ENCODE assay signal across 9 cellular contexts in the genomic region with DNA sequence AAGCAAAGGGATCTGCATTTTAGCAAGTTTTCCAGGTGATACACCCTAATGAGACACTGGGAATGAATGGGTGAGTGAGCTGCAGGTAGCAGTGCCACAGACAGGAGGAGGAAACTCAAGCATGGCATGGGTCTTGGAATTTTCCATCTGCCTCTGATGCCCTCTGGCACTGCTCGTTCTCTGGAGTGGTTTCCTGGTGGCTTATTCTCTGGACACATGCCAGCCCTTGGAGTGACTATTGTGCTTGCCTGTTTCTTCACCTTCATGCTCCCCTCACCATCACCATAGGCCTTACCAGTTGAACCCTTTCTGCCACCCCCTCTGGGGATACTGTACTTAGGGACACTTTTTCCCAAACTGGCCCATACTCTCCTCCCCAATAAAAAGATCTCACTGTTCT. TPM values are rescaled to one million over a fixed set of nuclear protein-coding genes. Genes with fewer than 3 reads are reported as not detected.
DNase-seq lines count a peak whose midpoint lies in the region; ATAC-seq and TF ChIP-seq lines count a peak whose summit lies in the region.
"Had no signal": no experiment of that assay in that cellular context is flagged by ENCODE, and none has a peak within 500 bp of the region (broad histone marks: within the 10 kb centered on the region; RNA-seq: fewer than 3 reads in every experiment).

No MANE protein-coding gene starts in this region.

- peaks cover 39% of the 10 kb centered on the region for H3K4me1 Mint-ChIP-seq in CD4-positive, alpha-beta T cell (ENCODE audit: low read depth)
- H3K4me1 Mint-ChIP-seq in MCF 10A (ENCODE audit: insufficient read depth, unreplicated experiment) = peaks cover 24% of the 10 kb centered on the region
- peaks cover 27 to 66% (median 43%) of the 10 kb centered on the region in 3 donors for H3K4me1 Mint-ChIP-seq in naive B cell

- peak overlapping the region in 1 of 2 experiments; percentile 98; a peak in 1 of 4 replicates for H4K8ac ChIP-seq in IMR-90 (ENCODE audit: low read depth in 2 of 2, low read length in 2 of 2)

- H4K20me1 ChIP-seq in IMR-90 (ENCODE audit: insufficient read depth, low read length) = peaks cover 4% of the 10 kb centered on the region; the same call in 1 of the 2 replicates

- H3K14ac ChIP-seq in IMR-90 (replicated peaks; ENCODE audit: low read depth, low read length) = no peak overlapping the region

- TF ChIP-seq RAD21 in IMR-90 (IDR thresholded peaks at IDR 0.05; ENCODE audit: low read length) = no peak

- H3K4me2 ChIP-seq in IMR-90 (ENCODE audit: low read depth, low read length) = peak overlapping the region; percentile 83

- 57% methylated on average over 1 of the region's 1 CpG; no CpG with 5 or more reads in 1 of the 2 experiments for WGBS in IMR-90 (ENCODE audit: extremely low coverage in 2 of 2, insufficient read length in 1 of 2), 2 experiments

- no peak overlapping the region for H3K9ac ChIP-seq in IMR-90 (ENCODE audit: low read depth, low read length)

- H2BK15ac ChIP-seq in IMR-90 (ENCODE audit: low read depth, low read length) = no peak overlapping the region

- no peak overlapping the region for H4K91ac ChIP-seq in IMR-90 (ENCODE audit: insufficient read depth, low read depth, low read length)

- H2BK120ac ChIP-seq in IMR-90 (ENCODE audit: low read depth, low read length) = no peak overlapping the region

- peaks cover 20% of the 10 kb centered on the region for H3K9me1 ChIP-seq in IMR-90 (ENCODE audit: insufficient read depth, low read length)

- peaks cover 30 to 67% of the 10 kb centered on the region in 2 experiments for H3K79me1 ChIP-seq in IMR-90 (ENCODE audit: low read depth in 1 of 2, low read length in 2 of 2)

- H3K27ac Mint-ChIP-seq in CD4-positive, alpha-beta T cell = peak overlapping the region; percentile 96
- H3K27ac Mint-ChIP-seq in MCF 10A (ENCODE audit: low read depth, unreplicated experiment) (no peak overlapping the region), naive B cell (peak overlapping the region in 5 of 6 donors; percentile 36 to 94 (median 65))

- H2BK20ac ChIP-seq in IMR-90 (ENCODE audit: low read depth, low read length) = no peak overlapping the region

- H3K56ac ChIP-seq in IMR-90 (ENCODE audit: extremely low read depth, insufficient read depth, low read length) = no peak overlapping the region

- no peaks in the 10 kb centered on the region for H3K9me3 ChIP-seq in CD4-positive, alpha-beta T cell (ENCODE audit: control insufficient read depth, low read length)
- H3K9me3 ChIP-seq in IMR-90 (ENCODE audit: control insufficient read depth, insufficient read depth, low read length) = no peaks in the 10 kb centered on the region
- H3K9me3 ChIP-seq: right atrium auricular region had no signal

- no peak overlapping the region for H3K23ac ChIP-seq in IMR-90 (ENCODE audit: low read depth, low read length)

- dilution Hi-C loops in IMR-90 (cut with HindIII; ENCODE audit: low sequenced_read_pairs, unreplicated experiment) = no loop called here

- H3K4me3 ChIP-seq in IMR-90 (ENCODE audit: insufficient read depth, low read depth, low read length) = no peak overlapping the region

- H3K27me3 Mint-ChIP-seq in CD4-positive, alpha-beta T cell = no peaks in the 10 kb centered on the region
- H3K27me3 Mint-ChIP-seq in MCF 10A (ENCODE audit: insufficient read depth, unreplicated experiment) (no peaks in the 10 kb centered on the region), naive B cell (no peaks in the 10 kb centered on the region)

- no peak overlapping the region for H2BK5ac ChIP-seq in IMR-90 (ENCODE audit: low read depth, low read length, poor library complexity, severe bottlenecking)

- peak overlapping the region; percentile 42; the same call in 1 of the 2 replicates for H2AK5ac ChIP-seq in IMR-90 (ENCODE audit: low read depth, low read length)

- peaks cover 52% of the 10 kb centered on the region for H3K36me3 Mint-ChIP-seq in CD4-positive, alpha-beta T cell (ENCODE audit: low read depth)
- H3K36me3 Mint-ChIP-seq in MCF 10A (ENCODE audit: insufficient read depth, unreplicated experiment) (peaks cover 19% of the 10 kb centered on the region), naive B cell (no peaks in the 10 kb centered on the region)

- no peak overlapping the region for H3K18ac ChIP-seq in IMR-90 (ENCODE audit: low read depth, low read length)

- intact Hi-C loops in CD4-positive, alpha-beta T cell (cut with DNase I, micrococcal nuclease) = loop anchor here in 1 of 2 experiments (2.0 kb wide), 1 partner anchor 27 kb away; a partner anchor contains a TSS
- intact Hi-C loops in IMR-90 (cut with micrococcal nuclease) (no loop called here), MCF 10A (cut with micrococcal nuclease) (no loop called here)

- no peaks in the 10 kb centered on the region for H3K9me3 Mint-ChIP-seq in CD4-positive, alpha-beta T cell
- H3K9me3 Mint-ChIP-seq in MCF 10A (ENCODE audit: unreplicated experiment) (no peaks in the 10 kb centered on the region), naive B cell (no peaks in the 10 kb centered on the region)

- TF ChIP-seq POLR2A in IMR-90 (IDR thresholded peaks at IDR 0.05; ENCODE audit: low read depth, low read length) = no peak

- H3K4me3 Mint-ChIP-seq in CD4-positive, alpha-beta T cell = peak overlapping the region; percentile 90
- H3K4me3 Mint-ChIP-seq in MCF 10A (ENCODE audit: unreplicated experiment) (peak overlapping the region; percentile 94), naive B cell (peak overlapping the region; percentile 70 to 97 (median 92))

- DNase-seq in CD4-positive, alpha-beta T cell = no peak
- DNase-seq in IMR-90 (no peak), MCF 10A (ENCODE audit: unreplicated experiment) (peak; percentile 85), naive B cell (no peak), OCI-M1 (lab: John Stamatoyannopoulos, UW) (no peak), NCI-H748 (lab: John Stamatoyannopoulos, UW; ENCODE audit: unreplicated experiment) (no peak), DMS153 treated with DMSO at 0.1 percent for 48 hours (lab: John Stamatoyannopoulos, UW; ENCODE audit: unreplicated experiment) (no peak)

- H4K5ac ChIP-seq in IMR-90 (ENCODE audit: low read depth, low read length) = no peak overlapping the region

- CTCF ChIA-PET in CD4-positive, alpha-beta T cell (lab: Charles Lee) = no interaction called here
- CTCF ChIA-PET in IMR-90 (lab: Yijun Ruan, JAX) (no interaction called here), MCF 10A (lab: Yijun Ruan, JAX) (interaction anchor here (0.6 to 1.3 kb wide), 5 partner anchors 16 to 446 kb away, joined by 3 to 5 read pairs (median 4); no protein-coding TSS in a partner anchor)

- H3K27ac ChIP-seq in CD4-positive, alpha-beta T cell (ENCODE audit: low read depth, low read length) = no peak overlapping the region
- no peak overlapping the region for H3K27ac ChIP-seq in IMR-90 (ENCODE audit: insufficient read depth, low read length)

- H2AFZ ChIP-seq in IMR-90 (replicated peaks; ENCODE audit: low read length, poor library complexity) = no peak overlapping the region

- no TSS peak for BruUV-seq in IMR-90 (replicated peaks; lab: Mats Ljungman, UMichigan)
- no TSS peak for BruUV-seq in MCF 10A (replicated peaks; lab: Mats Ljungman, UMichigan)

- H3K4me1 ChIP-seq in IMR-90 (ENCODE audit: control insufficient read depth, insufficient read depth, low read length) = peaks cover 19% of the 10 kb centered on the region

- H3K36me3 ChIP-seq in IMR-90 (ENCODE audit: control insufficient read depth, insufficient read depth, low read length) = peaks cover 30% of the 10 kb centered on the region

- TF ChIP-seq CTCF in CD4-positive, alpha-beta T cell (IDR thresholded peaks at IDR 0.05) = no peak
- TF ChIP-seq CTCF in IMR-90 (conservative IDR thresholded peaks at IDR 0.05; ENCODE audit: low read depth, low read length) = no peak
- TF ChIP-seq CTCF in MCF 10A (IDR thresholded peaks at IDR 0.05; ENCODE audit: unreplicated experiment) = no peak

- peak overlapping the region; percentile 6 for H2AK9ac ChIP-seq in IMR-90 (replicated peaks; ENCODE audit: low read depth, low read length, poor library complexity)

- in situ Hi-C loops in IMR-90 (cut with MboI; ENCODE audit: low sequenced_read_pairs) = no loop called here

- POLR2A ChIA-PET in CD4-positive, alpha-beta T cell (lab: Charles Lee) = interaction anchor here (1.7 kb wide), 1 partner anchor 9 kb away, joined by 9 read pairs; no protein-coding TSS in a partner anchor
- POLR2A ChIA-PET in IMR-90 (lab: Charles Lee; ENCODE audit: unreplicated experiment) (no interaction called here), MCF 10A (lab: Yijun Ruan, JAX) (interaction anchor here (0.6 to 2.5 kb wide), 13 partner anchors 9 to 881 kb away, joined by 3 to 22 read pairs (median 4); a partner anchor contains a TSS)

- H3K4ac ChIP-seq in IMR-90 (ENCODE audit: low read depth, low read length) = no peak overlapping the region

- H3K27me3 ChIP-seq in CD4-positive, alpha-beta T cell (ENCODE audit: control insufficient read depth, insufficient read depth, low read length) = no peaks in the 10 kb centered on the region
- no peaks in the 10 kb centered on the region for H3K27me3 ChIP-seq in IMR-90 (ENCODE audit: control insufficient read depth, insufficient read depth, low read length)
- H3K27me3 ChIP-seq: right atrium auricular region had no signal

- no peak for ATAC-seq in CD4-positive, alpha-beta T cell (ENCODE audit: poor library complexity)
- ATAC-seq in IMR-90 (ENCODE audit: low read depth) (no peak), naive B cell (ENCODE audit: low read depth in 2 of 2) (no peak), HG02759 (IDR thresholded peaks at IDR 0.05; ENCODE audit: unreplicated experiment) (no peak)

RNA-seq across cellular contexts. Expression of a gene that starts 1.6 kb away (rescaled TPM):
- total RNA-seq in CD4-positive, alpha-beta T cell = 10 to 100 TPM; 37.8 to 40.7 TPM
- 9.7 and 10.6 TPM in 2 replicates for total RNA-seq in IMR-90 (2012; rRNA removed)
- 44.0 and 46.6 TPM in 2 replicates for polyA plus RNA-seq in IMR-90 (2012; rRNA removed)
- polyA plus RNA-seq in IMR-90 (2012; cell fraction: cytosol; rRNA removed) = 32.3 and 40.6 TPM in 2 replicates
- 76.9 and 130 TPM in 2 replicates for polyA plus RNA-seq in IMR-90 (2012; cell fraction: nucleus; rRNA removed; ENCODE audit: low replicate concordance)
- 82.6 and 89.2 TPM in 2 replicates for total RNA-seq in MCF 10A (2022)
- polyA plus RNA-seq in naive B cell (ENCODE audit: low read depth in 6 of 6) = 100 to 1,000 TPM in 1 of 6 donors, 10 to 100 TPM in 5; 40.6 to 104 (median 55.5) TPM

RNA-seq across cellular contexts. Expression of a gene that starts 3.4 kb away (rescaled TPM):
- 10 to 100 TPM; 29.2 to 32.1 TPM for total RNA-seq in CD4-positive, alpha-beta T cell
- total RNA-seq in IMR-90 (2012; rRNA removed) (37.5 and 37.8 TPM in 2 replicates), MCF 10A (2022) (37.3 and 39.6 TPM in 2 replicates)
- polyA plus RNA-seq in IMR-90 (2012; rRNA removed) (45.5 and 45.6 TPM in 2 replicates), naive B cell (ENCODE audit: low read depth in 6 of 6) (10 to 100 TPM; 26.7 to 48.2 (median 32.9) TPM)
- polyA plus RNA-seq in IMR-90 (2012; cell fraction: cytosol; rRNA removed) = 17.2 and 19.2 TPM in 2 replicates
- 115 and 123 TPM in 2 replicates for polyA plus RNA-seq in IMR-90 (2012; cell fraction: nucleus; rRNA removed; ENCODE audit: low replicate concordance)

RNA-seq across cellular contexts. Expression of a gene that starts 10.8 kb away (rescaled TPM):
- under 1 TPM; 0.80 to 0.81 TPM for total RNA-seq in CD4-positive, alpha-beta T cell
- total RNA-seq in IMR-90 (2012; rRNA removed) (0.56 and 0.72 TPM in 2 replicates), MCF 10A (2022) (13.0 and 18.1 TPM in 2 replicates)
- polyA plus RNA-seq in IMR-90 (2012; rRNA removed) (1.4 and 2.9 TPM in 2 replicates), naive B cell (ENCODE audit: low read depth in 6 of 6) (1 to 10 TPM in 2 of 6 donors, under 1 TPM in 3, not detected in 1; 0.55 to 1.6 (median 0.90) TPM)
- 1.4 and 2.6 TPM in 2 replicates for polyA plus RNA-seq in IMR-90 (2012; cell fraction: cytosol; rRNA removed)
- polyA plus RNA-seq in IMR-90 (2012; cell fraction: nucleus; rRNA removed; ENCODE audit: low replicate concordance) = 1.5 and 3.3 TPM in 2 replicates

RNA-seq across cellular contexts. Expression of a gene that starts 14.0 kb away (rescaled TPM):
- total RNA-seq in CD4-positive, alpha-beta T cell = 1 to 10 TPM; 2.6 to 3.4 TPM
- total RNA-seq in IMR-90 (2012; rRNA removed) (5.6 and 8.9 TPM in 2 replicates), MCF 10A (2022) (10.3 and 12.0 TPM in 2 replicates)
- polyA plus RNA-seq in IMR-90 (2012; rRNA removed) (9.8 and 11.1 TPM in 2 replicates), naive B cell (ENCODE audit: low read depth in 6 of 6) (1 to 10 TPM in 5 of 6 donors, not detected in 1; 1.5 to 2.9 (median 2.4) TPM)
- 2.9 and 5.3 TPM in 2 replicates for polyA plus RNA-seq in IMR-90 (2012; cell fraction: cytosol; rRNA removed)
- 6.5 and 20.3 TPM in 2 replicates for polyA plus RNA-seq in IMR-90 (2012; cell fraction: nucleus; rRNA removed; ENCODE audit: low replicate concordance)

RNA-seq across cellular contexts. Expression of a gene that starts 27.5 kb away (rescaled TPM):
- total RNA-seq in CD4-positive, alpha-beta T cell = 1 to 10 TPM; 7.8 TPM
- total RNA-seq in IMR-90 (2012; rRNA removed) (6.5 and 7.5 TPM in 2 replicates), MCF 10A (2022) (21.0 and 29.5 TPM in 2 replicates)
- polyA plus RNA-seq in IMR-90 (2012; rRNA removed) (29.2 TPM in 2 replicates), naive B cell (ENCODE audit: low read depth in 6 of 6) (10 to 100 TPM; 17.1 to 34.9 (median 23.6) TPM)
- 17.3 and 46.5 TPM in 2 replicates for polyA plus RNA-seq in IMR-90 (2012; cell fraction: cytosol; rRNA removed)
- polyA plus RNA-seq in IMR-90 (2012; cell fraction: nucleus; rRNA removed; ENCODE audit: low replicate concordance) = 42.7 and 138 TPM in 2 replicates
